20 cellular contexts compared by ENCODE assay signal in the genomic region with DNA sequence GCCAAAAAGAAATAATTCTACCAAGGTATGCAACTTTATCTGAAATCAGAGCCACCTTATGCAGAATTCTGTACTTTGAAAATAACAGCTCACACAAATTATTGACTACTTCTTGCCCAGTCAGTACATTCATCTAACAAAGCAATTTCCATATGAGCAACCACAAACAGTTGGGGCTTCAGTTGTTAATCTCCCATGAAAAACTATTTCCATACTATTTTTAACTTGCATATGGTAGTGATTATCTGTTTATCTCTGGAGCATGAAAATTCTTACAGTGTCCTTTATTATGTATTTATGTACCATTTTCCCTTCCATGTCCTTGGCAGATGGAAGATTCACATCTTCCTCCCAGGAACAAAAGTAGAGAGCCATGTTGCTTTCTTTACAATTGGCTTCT.
A peak's percentile ranks its signal among the peaks of the same experiment; 100 is the strongest.
DNase-seq lines count a peak whose midpoint lies in the region; TF ChIP-seq lines count a peak whose summit lies in the region.
"Had no signal": no experiment of that assay in that cellular context is flagged by ENCODE, and none has a peak within 500 bp of the region (broad histone marks: within the 10 kb centered on the region; RNA-seq: fewer than 3 reads in every experiment).

No MANE protein-coding gene starts in this region.

- no peak overlapping the region for H3K27ac Mint-ChIP-seq in progenitor cell of endocrine pancreas
- H3K27ac Mint-ChIP-seq: CD4-positive, alpha-beta memory T cell; IgD-negative memory B cell had no signal

- no peak overlapping the region for H3K4me3 ChIP-seq in astrocyte of the cerebellum (ENCODE audit: low read depth, low read length)
- H3K4me3 ChIP-seq in fibroblast of the aortic adventitia (ENCODE audit: low read depth, low read length), result no peak overlapping the region
- H3K4me3 ChIP-seq: BLaER1 had no signal

- TF ChIP-seq CTCF in astrocyte of the cerebellum (IDR thresholded peaks at IDR 0.05; ENCODE audit: low read depth, low read length, missing control alignments) (no peak), fibroblast of the aortic adventitia (IDR thresholded peaks at IDR 0.05; ENCODE audit: insufficient read depth, low read length) (no peak), progenitor cell of endocrine pancreas (IDR thresholded peaks at IDR 0.05; ENCODE audit: unreplicated experiment) (no peak)

- no peak overlapping the region for H3K4me3 Mint-ChIP-seq in progenitor cell of endocrine pancreas (ENCODE audit: low read depth)
- H3K4me3 Mint-ChIP-seq: CD4-positive, alpha-beta memory T cell; IgD-negative memory B cell had no signal

- in situ Hi-C loops in astrocyte of the cerebellum (cut with HindIII; ENCODE audit: low sequenced_read_pairs), result no loop called here

- CTCF ChIA-PET in HEK293T (lab: Yijun Ruan, JAX), result no interaction called here

- H3K9me3 Mint-ChIP-seq in progenitor cell of endocrine pancreas (ENCODE audit: low read depth), result no peaks in the 10 kb centered on the region
- H3K9me3 Mint-ChIP-seq: CD4-positive, alpha-beta memory T cell; IgD-negative memory B cell had no signal

- H3K36me3 Mint-ChIP-seq in progenitor cell of endocrine pancreas (ENCODE audit: insufficient read depth), result no peaks in the 10 kb centered on the region
- H3K36me3 Mint-ChIP-seq: CD4-positive, alpha-beta memory T cell had no signal

- no peaks in the 10 kb centered on the region for H3K27me3 Mint-ChIP-seq in progenitor cell of endocrine pancreas
- H3K27me3 Mint-ChIP-seq: CD4-positive, alpha-beta memory T cell; IgD-negative memory B cell had no signal

- H3K4me1 Mint-ChIP-seq in progenitor cell of endocrine pancreas (ENCODE audit: low read depth), result no peaks in the 10 kb centered on the region
- H3K4me1 Mint-ChIP-seq: CD4-positive, alpha-beta memory T cell; IgD-negative memory B cell had no signal

- POLR2A ChIA-PET in HEK293T (lab: Yijun Ruan, JAX), result no interaction called here

- DNase-seq in EH (ENCODE audit: low read depth) (peak; percentile 31), NCI-H526 (lab: John Stamatoyannopoulos, UW) (peak; percentile 38 to 49), astrocyte of the cerebellum (ENCODE audit: low read depth) (peak; percentile 48), fibroblast of the aortic adventitia (ENCODE audit: low read depth) (peak; percentile 18), NCI-H510A (lab: John Stamatoyannopoulos, UW) (no peak), HEK293T (ENCODE audit: extremely low spot score) (no peak), mucosa of gallbladder (ENCODE audit: low spot score) (no peak), progenitor cell of endocrine pancreas (ENCODE audit: low spot score, unreplicated experiment) (no peak)
- DNase-seq: Calu3; CD4-positive, alpha-beta memory T cell; EL; H7; NCI-H1417; NCI-H187 treated with DMSO at 0.1 percent for 48 hours; NCI-H748 treated with DMSO at 0.1 percent for 48 hours; NK-92 treated with Interleukin-12 subunit alpha and Interleukin-12 subunit beta, amount 100 ng/mL, for 24 hours; Right ventricle myocardium superior; T-helper 1 cell had no signal

TF ChIP-seq in HEK293T, 16 proteins besides CTCF, POLR2A, EP300 and RAD21:
- no peak for TF ChIP-seq TARDBP (IDR thresholded peaks at IDR 0.05)
- TF ChIP-seq L3MBTL2 (conservative IDR thresholded peaks at IDR 0.05), result no peak
- no peak for TF ChIP-seq HDGF (IDR thresholded peaks at IDR 0.05; ENCODE audit: borderline replicate concordance)
- TF ChIP-seq ZNF384 (IDR thresholded peaks at IDR 0.05), result no peak
- no peak for TF ChIP-seq LEF1 (IDR thresholded peaks at IDR 0.05; ENCODE audit: borderline replicate concordance)
- no peak for TF ChIP-seq SP1 (IDR thresholded peaks at IDR 0.05)
TF ChIP-seq in HEK293T: peak in this region for 0.

Comparison
In these comparisons a context has a peak if more than half of its experiments do, and no peak if none do; other contexts are left out.
1. DNase-seq: peak in EH (single experiment), NCI-H526 (2 of 2), astrocyte of the cerebellum (single experiment) and fibroblast of the aortic adventitia (single experiment); none in NCI-H510A (single experiment), HEK293T (single experiment), mucosa of gallbladder (single experiment) and progenitor cell of endocrine pancreas (single experiment).